Comparison of ENCODE assay signal across 14 cellular contexts in genomic region chr7:69871213-69871885, GRCh38.
DNase-seq lines count a peak whose midpoint lies in the region; ATAC-seq, FAIRE-seq and TF ChIP-seq lines count a peak whose summit lies in the region.
"Had no signal": no experiment of that assay in that cellular context is flagged by ENCODE, and none has a peak within 500 bp of the region (broad histone marks: within the 10 kb centered on the region; RNA-seq: fewer than 3 reads in every experiment).

No MANE protein-coding gene starts in this region.

- no peak overlapping the region for H3K14ac ChIP-seq in IMR-90 (replicated peaks; ENCODE audit: low read depth, low read length)

- H2BK120ac ChIP-seq in IMR-90 (ENCODE audit: low read depth, low read length) = no peak overlapping the region

- H3K79me1 ChIP-seq in IMR-90 (ENCODE audit: low read depth in 1 of 2, low read length in 2 of 2) = no peaks in the 10 kb centered on the region

- ATAC-seq in A549 = peak; percentile 97 to 98
- peak; percentile 53; the same call in 1 of the 2 replicates for ATAC-seq in IMR-90 (ENCODE audit: low read depth)
- no peak for ATAC-seq in psoas muscle
- ATAC-seq: naive thymus-derived CD8-positive, alpha-beta T cell; stimulated activated memory B cell treated with anti-CD40 and anti-IgM and Interleukin-4, amounts not matched to agents 10 μg/mL and 1 μg/mL and 100 μg/mL, for 72 hours had no signal

- H3K27me3 ChIP-seq in IMR-90 (ENCODE audit: control insufficient read depth, insufficient read depth, low read length) (no peaks in the 10 kb centered on the region), bronchial epithelial cell (ENCODE audit: control insufficient read depth, insufficient read depth, low read length) (no peaks in the 10 kb centered on the region), psoas muscle (ENCODE audit: insufficient read depth in 3 of 3, low read length in 2 of 3) (no peaks in the 10 kb centered on the region)

- no peak for TF ChIP-seq RAD21 in A549 (conservative IDR thresholded peaks at IDR 0.05 in 1 of 2, IDR thresholded peaks at IDR 0.05 in 1 of 2)
- TF ChIP-seq RAD21 in IMR-90 (IDR thresholded peaks at IDR 0.05; ENCODE audit: low read length) = no peak

- no peaks in the 10 kb centered on the region for H3K9me1 ChIP-seq in IMR-90 (ENCODE audit: insufficient read depth, low read length)

- H2BK5ac ChIP-seq in IMR-90 (ENCODE audit: low read depth, low read length, poor library complexity, severe bottlenecking) = no peak overlapping the region

- 52% methylated on average over 7 of the region's 7 CpGs for WGBS in A549 (ENCODE audit: missing lambda C conversion rate)
- no CpG with 5 or more reads among the region's 7 CpGs for WGBS in IMR-90 (ENCODE audit: extremely low coverage in 2 of 2, insufficient read length in 1 of 2), 2 experiments
- WGBS in psoas muscle, 3 donors = 87 to 95% (median 92%) methylated on average over 7 of the region's 7 CpGs

- no peak overlapping the region for H3K9ac ChIP-seq in IMR-90 (ENCODE audit: low read depth, low read length)
- H3K9ac ChIP-seq in kidney (ENCODE audit: low read length in 2 of 2) = no peak overlapping the region

- no peak overlapping the region for H2BK15ac ChIP-seq in IMR-90 (ENCODE audit: low read depth, low read length)

- no peak overlapping the region for H3K56ac ChIP-seq in IMR-90 (ENCODE audit: extremely low read depth, insufficient read depth, low read length)

- in situ Hi-C loops in IMR-90 (cut with MboI; ENCODE audit: low sequenced_read_pairs) = no loop called here

- H3K4ac ChIP-seq in IMR-90 (ENCODE audit: low read depth, low read length) = no peak overlapping the region

- no peak overlapping the region for H4K91ac ChIP-seq in IMR-90 (ENCODE audit: insufficient read depth, low read depth, low read length)

- no peak overlapping the region for H3K23ac ChIP-seq in IMR-90 (ENCODE audit: low read depth, low read length)

- BruUV-seq in IMR-90 (replicated peaks; lab: Mats Ljungman, UMichigan) = no TSS peak

- H3K36me3 ChIP-seq in IMR-90 (ENCODE audit: control insufficient read depth, insufficient read depth, low read length) (no peaks in the 10 kb centered on the region), bronchial epithelial cell (ENCODE audit: control insufficient read depth, insufficient read depth, low read length) (no peaks in the 10 kb centered on the region), psoas muscle (ENCODE audit: insufficient read depth in 1 of 2, low read depth in 1 of 2) (no peaks in the 10 kb centered on the region), kidney (ENCODE audit: control insufficient read depth in 1 of 2, insufficient read depth in 2 of 2, low read length in 2 of 2) (no peaks in the 10 kb centered on the region)

- no peak overlapping the region for H4K8ac ChIP-seq in IMR-90 (ENCODE audit: low read depth in 2 of 2, low read length in 2 of 2)

- no peak overlapping the region for H4K5ac ChIP-seq in IMR-90 (ENCODE audit: low read depth, low read length)

- H2AK9ac ChIP-seq in IMR-90 (replicated peaks; ENCODE audit: low read depth, low read length, poor library complexity) = no peak overlapping the region

- POLR2A ChIA-PET in A549 (lab: Yijun Ruan, JAX) = no interaction called here
- POLR2A ChIA-PET in IMR-90 (lab: Charles Lee; ENCODE audit: unreplicated experiment) = no interaction called here

- TF ChIP-seq CTCF in A549 (IDR thresholded peaks at IDR 0.05) = no peak
- TF ChIP-seq CTCF in IMR-90 (conservative IDR thresholded peaks at IDR 0.05; ENCODE audit: low read depth, low read length) = no peak
- TF ChIP-seq CTCF in bronchial epithelial cell (IDR thresholded peaks at IDR 0.05; ENCODE audit: insufficient read depth, low read length, severe bottlenecking) = no peak
- no peak for TF ChIP-seq CTCF in psoas muscle (IDR thresholded peaks at IDR 0.05)
- no peak for TF ChIP-seq CTCF in kidney (IDR thresholded peaks at IDR 0.05; ENCODE audit: borderline replicate concordance, extremely low read depth, insufficient read depth)

- TF ChIP-seq POLR2A in A549 (IDR thresholded peaks at IDR 0.05; ENCODE audit: low read length) = no peak
- TF ChIP-seq POLR2A in IMR-90 (IDR thresholded peaks at IDR 0.05; ENCODE audit: low read depth, low read length) = no peak

- H3K4me2 ChIP-seq in A549 (peak overlapping the region; percentile 57), IMR-90 (ENCODE audit: low read depth, low read length) (no peak overlapping the region)

- H3K4me3 ChIP-seq in A549 (no peak overlapping the region), IMR-90 (ENCODE audit: insufficient read depth, low read depth, low read length) (no peak overlapping the region), bronchial epithelial cell (ENCODE audit: low read depth, low read length) (no peak overlapping the region), psoas muscle (no peak overlapping the region), kidney (ENCODE audit: low read length in 2 of 2) (no peak overlapping the region)

- no peak overlapping the region for H2BK20ac ChIP-seq in IMR-90 (ENCODE audit: low read depth, low read length)

- no peak for TF ChIP-seq EP300 in A549 (IDR thresholded peaks at IDR 0.05)

- CTCF ChIA-PET in A549 (lab: Yijun Ruan, JAX) (interaction anchor here (1.1 kb wide), 1 partner anchor 11 kb away, joined by 4 read pairs; no protein-coding TSS in a partner anchor), IMR-90 (lab: Yijun Ruan, JAX) (no interaction called here)

- FAIRE-seq in A549 (lab: Jason Lieb, UNC) = peak; percentile 65
- no peak for FAIRE-seq in bronchial epithelial cell (lab: Jason Lieb, UNC)
- FAIRE-seq in kidney (lab: Jason Lieb, UNC) = no peak

- H3K27ac ChIP-seq in A549 (peak overlapping the region; percentile 63 to 84), IMR-90 (ENCODE audit: insufficient read depth, low read length) (no peak overlapping the region), psoas muscle (no peak overlapping the region), kidney (ENCODE audit: low read depth in 2 of 2, low read length in 2 of 2) (no peak overlapping the region)

- intact Hi-C loops in IMR-90 (cut with micrococcal nuclease) (no loop called here), psoas muscle (cut with DNase I) (no loop called here), kidney (cut with DNase I) (no loop called here)

- no peaks in the 10 kb centered on the region for H4K20me1 ChIP-seq in IMR-90 (ENCODE audit: insufficient read depth, low read length)

- DNase-seq in A549 (ENCODE audit: low read depth in 1 of 2, low spot score in 1 of 2) (peak; percentile 44 to 60), IMR-90 (peak; percentile 36), bronchial epithelial cell (ENCODE audit: low read depth) (peak; percentile 53), islet precursor cell (peak; percentile 70), NCI-H446 (lab: John Stamatoyannopoulos, UW) (no peak), DMS 273 treated with DMSO at 0.1 percent for 48 hours (lab: John Stamatoyannopoulos, UW) (no peak), psoas muscle (no peak), kidney (no peak)
- DNase-seq: activated CD4-positive, alpha-beta T cell treated with anti-CD3 and anti-CD28 coated beads for 4 hours; activated effector memory CD4-positive, alpha-beta T cell treated with anti-CD3 and anti-CD28 coated beads, Interleukin-2, amount 50 U/mL, for 16 hours; AML-193; H9; naive thymus-derived CD8-positive, alpha-beta T cell had no signal

- peaks cover 28% of the 10 kb centered on the region for H3K4me1 ChIP-seq in A549
- no peaks in the 10 kb centered on the region for H3K4me1 ChIP-seq in IMR-90 (ENCODE audit: control insufficient read depth, insufficient read depth, low read length)
- H3K4me1 ChIP-seq in psoas muscle = no peaks in the 10 kb centered on the region
- no peaks in the 10 kb centered on the region for H3K4me1 ChIP-seq in kidney (ENCODE audit: control insufficient read depth in 1 of 2, insufficient read depth in 1 of 2, low read depth in 1 of 2, low read length in 2 of 2)

- H2AFZ ChIP-seq in IMR-90 (replicated peaks; ENCODE audit: low read length, poor library complexity) = no peak overlapping the region

- H3K18ac ChIP-seq in IMR-90 (ENCODE audit: low read depth, low read length) = no peak overlapping the region

- no peaks in the 10 kb centered on the region for H3K9me3 ChIP-seq in A549
- no peaks in the 10 kb centered on the region for H3K9me3 ChIP-seq in IMR-90 (ENCODE audit: control insufficient read depth, insufficient read depth, low read length)
- H3K9me3 ChIP-seq in psoas muscle = no peaks in the 10 kb centered on the region
- H3K9me3 ChIP-seq in kidney (ENCODE audit: control insufficient read depth in 1 of 2, low read length in 2 of 2) = no peaks in the 10 kb centered on the region

- no peak overlapping the region for H2AK5ac ChIP-seq in IMR-90 (ENCODE audit: low read depth, low read length)

- dilution Hi-C loops in IMR-90 (cut with HindIII; ENCODE audit: low sequenced_read_pairs, unreplicated experiment) = no loop called here

TF ChIP-seq in A549, 52 proteins besides CTCF, POLR2A, EP300 and RAD21:
- no peak for TF ChIP-seq TFCP2L1 (CRISPR knock-in tag; IDR thresholded peaks at IDR 0.05)
- peak; percentile 66 for TF ChIP-seq JUNB (IDR thresholded peaks at IDR 0.05)
- peak; percentile 69 for TF ChIP-seq FOSL2 (IDR thresholded peaks at IDR 0.05)
- peak; percentile 75 for TF ChIP-seq FOSL2 (CRISPR knock-in tag; IDR thresholded peaks at IDR 0.05)
- TF ChIP-seq GATA3 (IDR thresholded peaks at IDR 0.05; ENCODE audit: borderline replicate concordance) = peak; percentile 80
TF ChIP-seq in A549: peak in this region for 3.

TF ChIP-seq in IMR-90, 13 proteins besides CTCF, POLR2A, EP300 and RAD21 (continues in another document):
- TF ChIP-seq MAFK (IDR thresholded peaks at IDR 0.05; ENCODE audit: low read depth, low read length) (no peak), CEBPB (IDR thresholded peaks at IDR 0.05; ENCODE audit: low read depth, low read length) (no peak), SMC3 (IDR thresholded peaks at IDR 0.05; ENCODE audit: low read depth, low read length) (no peak), USF2 (IDR thresholded peaks at IDR 0.05; ENCODE audit: low read depth, low read length) (no peak), MXI1 (IDR thresholded peaks at IDR 0.05; ENCODE audit: borderline replicate concordance, low read depth, low read length) (no peak), RFX5 (IDR thresholded peaks at IDR 0.05; ENCODE audit: low read depth, low read length) (no peak), BHLHE40 (IDR thresholded peaks at IDR 0.05; ENCODE audit: low read depth, low read length) (no peak)

Comparison
In these comparisons a context has a peak if more than half of its experiments do, and no peak if none do; other contexts are left out.
1. ATAC-seq: peak in A549 (2 of 2) and IMR-90 (single experiment); none in psoas muscle (0 of 4).
2. DNase-seq: peak in A549 (2 of 2), IMR-90 (single experiment), bronchial epithelial cell (single experiment) and islet precursor cell (single experiment); none in NCI-H446 (0 of 2), DMS 273 treated with DMSO at 0.1 percent for 48 hours (single experiment), psoas muscle (0 of 2) and kidney (single experiment).
3. H3K27ac ChIP-seq: peak in A549 (2 of 2); none in IMR-90 (single experiment), psoas muscle (single experiment) and kidney (0 of 2).